ENCODE assay signal across 1 cellular context in genomic region chr10:44377651-44378310, GRCh38.
TF ChIP-seq lines count a peak whose summit lies in the region.

No MANE protein-coding gene starts in this region.

TF ChIP-seq in GM23338, 12 proteins besides CTCF, POLR2A, EP300 and RAD21 (continued from another document):
- TF ChIP-seq, protein P1, sequence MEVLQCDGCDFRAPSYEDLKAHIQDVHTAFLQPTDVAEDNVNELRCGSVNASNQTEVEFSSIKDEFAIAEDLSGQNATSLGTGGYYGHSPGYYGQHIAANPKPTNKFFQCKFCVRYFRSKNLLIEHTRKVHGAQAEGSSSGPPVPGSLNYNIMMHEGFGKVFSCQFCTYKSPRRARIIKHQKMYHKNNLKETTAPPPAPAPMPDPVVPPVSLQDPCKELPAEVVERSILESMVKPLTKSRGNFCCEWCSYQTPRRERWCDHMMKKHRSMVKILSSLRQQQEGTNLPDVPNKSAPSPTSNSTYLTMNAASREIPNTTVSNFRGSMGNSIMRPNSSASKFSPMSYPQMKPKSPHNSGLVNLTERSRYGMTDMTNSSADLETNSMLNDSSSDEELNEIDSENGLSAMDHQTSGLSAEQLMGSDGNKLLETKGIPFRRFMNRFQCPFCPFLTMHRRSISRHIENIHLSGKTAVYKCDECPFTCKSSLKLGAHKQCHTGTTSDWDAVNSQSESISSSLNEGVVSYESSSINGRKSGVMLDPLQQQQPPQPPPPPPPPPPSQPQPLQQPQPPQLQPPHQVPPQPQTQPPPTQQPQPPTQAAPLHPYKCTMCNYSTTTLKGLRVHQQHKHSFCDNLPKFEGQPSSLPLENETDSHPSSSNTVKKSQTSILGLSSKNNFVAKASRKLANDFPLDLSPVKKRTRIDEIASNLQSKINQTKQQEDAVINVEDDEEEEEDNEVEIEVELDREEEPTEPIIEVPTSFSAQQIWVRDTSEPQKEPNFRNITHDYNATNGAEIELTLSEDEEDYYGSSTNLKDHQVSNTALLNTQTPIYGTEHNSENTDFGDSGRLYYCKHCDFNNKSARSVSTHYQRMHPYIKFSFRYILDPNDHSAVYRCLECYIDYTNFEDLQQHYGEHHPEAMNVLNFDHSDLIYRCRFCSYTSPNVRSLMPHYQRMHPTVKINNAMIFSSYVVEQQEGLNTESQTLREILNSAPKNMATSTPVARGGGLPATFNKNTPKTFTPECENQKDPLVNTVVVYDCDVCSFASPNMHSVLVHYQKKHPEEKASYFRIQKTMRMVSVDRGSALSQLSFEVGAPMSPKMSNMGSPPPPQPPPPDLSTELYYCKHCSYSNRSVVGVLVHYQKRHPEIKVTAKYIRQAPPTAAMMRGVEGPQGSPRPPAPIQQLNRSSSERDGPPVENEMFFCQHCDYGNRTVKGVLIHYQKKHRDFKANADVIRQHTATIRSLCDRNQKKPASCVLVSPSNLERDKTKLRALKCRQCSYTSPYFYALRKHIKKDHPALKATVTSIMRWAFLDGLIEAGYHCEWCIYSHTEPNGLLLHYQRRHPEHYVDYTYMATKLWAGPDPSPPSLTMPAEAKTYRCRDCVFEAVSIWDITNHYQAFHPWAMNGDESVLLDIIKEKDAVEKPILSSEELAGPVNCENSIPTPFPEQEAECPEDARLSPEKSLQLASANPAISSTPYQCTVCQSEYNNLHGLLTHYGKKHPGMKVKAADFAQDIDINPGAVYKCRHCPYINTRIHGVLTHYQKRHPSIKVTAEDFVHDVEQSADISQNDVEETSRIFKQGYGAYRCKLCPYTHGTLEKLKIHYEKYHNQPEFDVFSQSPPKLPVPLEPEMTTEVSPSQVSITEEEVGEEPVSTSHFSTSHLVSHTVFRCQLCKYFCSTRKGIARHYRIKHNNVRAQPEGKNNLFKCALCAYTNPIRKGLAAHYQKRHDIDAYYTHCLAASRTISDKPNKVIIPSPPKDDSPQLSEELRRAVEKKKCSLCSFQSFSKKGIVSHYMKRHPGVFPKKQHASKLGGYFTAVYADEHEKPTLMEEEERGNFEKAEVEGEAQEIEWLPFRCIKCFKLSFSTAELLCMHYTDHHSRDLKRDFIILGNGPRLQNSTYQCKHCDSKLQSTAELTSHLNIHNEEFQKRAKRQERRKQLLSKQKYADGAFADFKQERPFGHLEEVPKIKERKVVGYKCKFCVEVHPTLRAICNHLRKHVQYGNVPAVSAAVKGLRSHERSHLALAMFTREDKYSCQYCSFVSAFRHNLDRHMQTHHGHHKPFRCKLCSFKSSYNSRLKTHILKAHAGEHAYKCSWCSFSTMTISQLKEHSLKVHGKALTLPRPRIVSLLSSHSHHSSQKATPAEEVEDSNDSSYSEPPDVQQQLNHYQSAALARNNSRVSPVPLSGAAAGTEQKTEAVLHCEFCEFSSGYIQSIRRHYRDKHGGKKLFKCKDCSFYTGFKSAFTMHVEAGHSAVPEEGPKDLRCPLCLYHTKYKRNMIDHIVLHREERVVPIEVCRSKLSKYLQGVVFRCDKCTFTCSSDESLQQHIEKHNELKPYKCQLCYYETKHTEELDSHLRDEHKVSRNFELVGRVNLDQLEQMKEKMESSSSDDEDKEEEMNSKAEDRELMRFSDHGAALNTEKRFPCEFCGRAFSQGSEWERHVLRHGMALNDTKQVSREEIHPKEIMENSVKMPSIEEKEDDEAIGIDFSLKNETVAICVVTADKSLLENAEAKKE (CRISPR knock-in tag; IDR thresholded peaks at IDR 0.05) = no peak
- TF ChIP-seq STAT1 (IDR thresholded peaks at IDR 0.05; ENCODE audit: unreplicated experiment) (no peak), JUNB (IDR thresholded peaks at IDR 0.05; ENCODE audit: unreplicated experiment) (no peak), EZH2 (IDR thresholded peaks at IDR 0.05; ENCODE audit: low read depth, unreplicated experiment) (no peak), ZNF331 (CRISPR knock-in tag; IDR thresholded peaks at IDR 0.05; ENCODE audit: low read depth) (no peak), REST (IDR thresholded peaks at IDR 0.05; ENCODE audit: unreplicated experiment) (no peak), NANOG (IDR thresholded peaks at IDR 0.05; ENCODE audit: borderline replicate concordance) (no peak), CREB1 (CRISPR knock-in tag; IDR thresholded peaks at IDR 0.05; ENCODE audit: low read depth) (no peak), ETS1 (IDR thresholded peaks at IDR 0.05) (no peak), EZH2phosphoT487 (IDR thresholded peaks at IDR 0.05; ENCODE audit: unreplicated experiment) (no peak), POLR2AphosphoS5 (IDR thresholded peaks at IDR 0.05; ENCODE audit: low read depth) (no peak)
